9 cellular contexts compared by ENCODE assay signal in the genomic region with DNA sequence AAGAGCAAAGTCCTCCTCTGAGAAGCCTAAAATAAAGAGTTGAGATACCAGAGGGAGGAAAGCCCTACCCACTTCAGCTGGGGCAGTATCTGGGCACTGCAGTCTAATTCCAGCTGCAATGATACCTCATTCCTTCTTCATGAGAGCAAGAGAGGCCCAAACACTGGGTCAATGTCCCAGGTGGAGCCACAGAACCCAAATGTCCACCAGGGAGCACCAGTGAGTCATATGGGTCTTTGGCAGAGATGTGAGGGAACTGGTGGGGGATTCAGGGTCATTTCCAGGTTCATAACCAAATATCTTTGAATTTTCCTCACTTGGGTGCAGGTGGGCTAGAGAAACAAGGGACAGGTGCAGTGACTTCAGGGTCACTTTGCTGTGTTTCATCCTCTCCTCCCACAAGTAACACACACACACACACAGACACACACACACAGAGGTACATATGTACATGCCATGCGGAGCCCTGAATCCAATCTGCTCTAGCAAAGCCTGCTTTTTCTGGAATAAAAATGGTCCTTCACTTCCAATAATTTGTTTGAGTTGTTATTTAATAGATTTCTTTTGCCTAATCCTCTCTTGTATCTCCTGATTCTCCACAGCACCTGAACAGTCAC.
DNase-seq lines count a peak whose midpoint lies in the region; ATAC-seq and TF ChIP-seq lines count a peak whose summit lies in the region.
"Had no signal": no experiment of that assay in that cellular context is flagged by ENCODE, and none has a peak within 500 bp of the region (broad histone marks: within the 10 kb centered on the region; RNA-seq: fewer than 3 reads in every experiment).

No MANE protein-coding gene starts in this region.

- DNase-seq in Right ventricle myocardium superior: peak; percentile 46
- DNase-seq in cardiac septum (ENCODE audit: low spot score): no peak
- DNase-seq in KG1 (lab: John Stamatoyannopoulos, UW): peak; percentile 1
- DNase-seq in ascending aorta (ENCODE audit: low spot score in 2 of 2): no peak
- no peak for DNase-seq in kidney epithelial cell (ENCODE audit: low read depth)
- DNase-seq in type B pancreatic cell (ENCODE audit: extremely low spot score, unreplicated experiment): no peak
- DNase-seq in CD8-positive, alpha-beta memory T cell: no peak

- H3K4me1 ChIP-seq in ascending aorta: peaks cover 6 to 15% of the 10 kb centered on the region in 2 donors
- H3K4me1 ChIP-seq in CD8-positive, alpha-beta memory T cell (ENCODE audit: insufficient read depth, low read length): no peaks in the 10 kb centered on the region

- H3K9me3 ChIP-seq in ascending aorta: no peaks in the 10 kb centered on the region
- H3K9me3 ChIP-seq in CD8-positive, alpha-beta memory T cell (ENCODE audit: low read length): no peaks in the 10 kb centered on the region

- H3K4me1 Mint-ChIP-seq in type B pancreatic cell (ENCODE audit: unreplicated experiment): peaks cover 43% of the 10 kb centered on the region
- no peaks in the 10 kb centered on the region for H3K4me1 Mint-ChIP-seq in CD8-positive, alpha-beta memory T cell
- H3K4me1 Mint-ChIP-seq: central memory CD8-positive, alpha-beta T cell had no signal

- peaks cover 5% of the 10 kb centered on the region for H3K9me3 Mint-ChIP-seq in type B pancreatic cell
- H3K9me3 Mint-ChIP-seq in CD8-positive, alpha-beta memory T cell: peaks cover 0 to 10% (median 0%) of the 10 kb centered on the region in 5 donors

- no peak for ATAC-seq in Right ventricle myocardium superior (ENCODE audit: poor library complexity)
- no peak for ATAC-seq in HG02588 (IDR thresholded peaks at IDR 0.05; ENCODE audit: unreplicated experiment)

- POLR2A ChIA-PET in CD8-positive, alpha-beta memory T cell (lab: Charles Lee): no interaction called here

- no peak overlapping the region for H3K27ac Mint-ChIP-seq in type B pancreatic cell
- H3K27ac Mint-ChIP-seq in CD8-positive, alpha-beta memory T cell: peak overlapping the region in 1 of 8 donors; percentile 75

- no peaks in the 10 kb centered on the region for H3K36me3 ChIP-seq in ascending aorta
- H3K36me3 ChIP-seq in kidney epithelial cell (ENCODE audit: control insufficient read depth, insufficient read depth, low read length): no peaks in the 10 kb centered on the region
- no peaks in the 10 kb centered on the region for H3K36me3 ChIP-seq in CD8-positive, alpha-beta memory T cell (ENCODE audit: insufficient read depth, low read length)

- H3K4me3 Mint-ChIP-seq in type B pancreatic cell: no peak overlapping the region
- no peak overlapping the region for H3K4me3 Mint-ChIP-seq in CD8-positive, alpha-beta memory T cell
- H3K4me3 Mint-ChIP-seq: central memory CD8-positive, alpha-beta T cell had no signal

- intact Hi-C loops in Right ventricle myocardium superior (cut with DNase I) (no loop called here), cardiac septum (cut with DNase I) (no loop called here), ascending aorta (cut with DNase I) (no loop called here)

- CTCF ChIA-PET in CD8-positive, alpha-beta memory T cell (lab: Charles Lee): no interaction called here

- peaks cover 3% of the 10 kb centered on the region for H3K36me3 Mint-ChIP-seq in type B pancreatic cell
- no peaks in the 10 kb centered on the region for H3K36me3 Mint-ChIP-seq in CD8-positive, alpha-beta memory T cell

- H3K27me3 ChIP-seq in ascending aorta (no peaks in the 10 kb centered on the region), kidney epithelial cell (ENCODE audit: control insufficient read depth, insufficient read depth, low read length) (no peaks in the 10 kb centered on the region)
- no peaks in the 10 kb centered on the region for H3K27me3 ChIP-seq in CD8-positive, alpha-beta memory T cell (ENCODE audit: insufficient read depth, low read length, poor library complexity, severe bottlenecking)

- H3K4me3 ChIP-seq in ascending aorta: no peak overlapping the region
- no peak overlapping the region for H3K4me3 ChIP-seq in kidney epithelial cell (ENCODE audit: low read depth, low read length)
- no peak overlapping the region for H3K4me3 ChIP-seq in CD8-positive, alpha-beta memory T cell (ENCODE audit: low read length)

- no peak overlapping the region for H3K27ac ChIP-seq in ascending aorta
- no peak overlapping the region for H3K27ac ChIP-seq in CD8-positive, alpha-beta memory T cell (ENCODE audit: low read depth, low read length)

- peaks cover 19% of the 10 kb centered on the region for H3K27me3 Mint-ChIP-seq in type B pancreatic cell
- no peaks in the 10 kb centered on the region for H3K27me3 Mint-ChIP-seq in CD8-positive, alpha-beta memory T cell
- H3K27me3 Mint-ChIP-seq: central memory CD8-positive, alpha-beta T cell had no signal

- TF ChIP-seq CTCF in ascending aorta (IDR thresholded peaks at IDR 0.05) (peak; percentile 29 to 53 (median 34)), kidney epithelial cell (IDR thresholded peaks at IDR 0.05; ENCODE audit: insufficient read depth, low read length, poor library complexity, severe bottlenecking) (peak; percentile 62), type B pancreatic cell (conservative IDR thresholded peaks at IDR 0.05) (peak; percentile 71)

Comparison
In these comparisons a context has a peak if more than half of its experiments do, and no peak if none do; other contexts are left out.
1. DNase-seq: peak in Right ventricle myocardium superior (single experiment) and KG1 (single experiment); none in cardiac septum (single experiment), ascending aorta (0 of 2), kidney epithelial cell (single experiment), type B pancreatic cell (single experiment) and CD8-positive, alpha-beta memory T cell (0 of 5).
2. Peak in every context shown above with its lines, with median percentiles within 50 percentile points of each other: CTCF ChIP-seq.